ENCODE assay signal across 21 cellular contexts in genomic region chr13:27593267-27593666, GRCh38. TPM values are rescaled to one million over a fixed set of nuclear protein-coding genes. Genes with fewer than 3 reads are reported as not detected.
A peak's percentile ranks its signal among the peaks of the same experiment; 100 is the strongest.
DNase-seq lines count a peak whose midpoint lies in the region; ATAC-seq and TF ChIP-seq lines count a peak whose summit lies in the region.
"Had no signal": no experiment of that assay in that cellular context is flagged by ENCODE, and none has a peak within 500 bp of the region (broad histone marks: within the 10 kb centered on the region; RNA-seq: fewer than 3 reads in every experiment).

No MANE protein-coding gene starts in this region.

- H3K27me3 ChIP-seq in mesenchymal stem cell (ENCODE audit: control insufficient read depth in 1 of 2, insufficient read depth in 1 of 2, low read length in 2 of 2), result no peaks in the 10 kb centered on the region
- H3K27me3 ChIP-seq in Peyer's patch, result no peaks in the 10 kb centered on the region
- H3K27me3 ChIP-seq: BE2C, brain microvascular endothelial cell, esophagus squamous epithelium had no signal

- H3K18ac ChIP-seq in mesenchymal stem cell (ENCODE audit: low read depth in 1 of 2, low read length in 2 of 2), result no peak overlapping the region

- no peaks in the 10 kb centered on the region for H3K9me3 ChIP-seq in mesenchymal stem cell (ENCODE audit: control insufficient read depth, low read length)
- H3K9me3 ChIP-seq in Peyer's patch, result no peaks in the 10 kb centered on the region
- H3K9me3 ChIP-seq: BE2C, esophagus squamous epithelium had no signal

- ATAC-seq in GM18505 (IDR thresholded peaks at IDR 0.05; ENCODE audit: unreplicated experiment) (peak; percentile 53), GM18909 (IDR thresholded peaks at IDR 0.05; ENCODE audit: poor library complexity, unreplicated experiment) (peak; percentile 56), HG02798 (IDR thresholded peaks at IDR 0.05; ENCODE audit: poor library complexity, unreplicated experiment) (peak; percentile 59), GM21723 (IDR thresholded peaks at IDR 0.05; ENCODE audit: unreplicated experiment) (no peak), HG03521 (IDR thresholded peaks at IDR 0.05; ENCODE audit: unreplicated experiment) (no peak)

- no peak overlapping the region for H3K23ac ChIP-seq in mesenchymal stem cell (ENCODE audit: low read length in 2 of 2)

- no peak for DNase-seq in mesenchymal stem cell
- no peak for DNase-seq in Peyer's patch
- DNase-seq: activated B cell treated with CpG ODN at 0.5 μM for 24 hours; activated CD4-positive, alpha-beta memory T cell treated with anti-CD3 and anti-CD28 coated beads, Interleukin-2, amount 10 ng/mL, durations not matched to agents 7 days and 5 days; activated T-cell treated with anti-CD3 and anti-CD28 coated beads, Interleukin-2, amount 50 U/mL, for 4 hours; BE2C; brain microvascular endothelial cell; DMS79; esophagus squamous epithelium; GM23248; kidney; NCI-H1417 treated with DMSO at 0.1 percent for 48 hours; NCI-H524; RPMI8226; stimulated activated CD4-positive, alpha-beta T cell treated with anti-CD3 and anti-CD28 coated beads, Interleukin-2, amount 100 ng/mL, for 24 hours had no signal

- H3K4me2 ChIP-seq in mesenchymal stem cell (ENCODE audit: low read length, poor library complexity, severe bottlenecking), result no peak overlapping the region

- H2BK120ac ChIP-seq in mesenchymal stem cell (ENCODE audit: low read depth, low read length), result peak overlapping the region; percentile 8

- WGBS in mesenchymal stem cell, result 99% methylated on average over 2 of the region's 3 CpGs

- H3K4me1 ChIP-seq in mesenchymal stem cell (ENCODE audit: control insufficient read depth, insufficient read depth, low read depth, low read length) (peaks cover 2% of the 10 kb centered on the region), Peyer's patch (peaks cover 0 to 17% (median 0%) of the 10 kb centered on the region in 4 donors)

- no peak overlapping the region for H3K27ac ChIP-seq in mesenchymal stem cell (ENCODE audit: low read length, poor library complexity, severe bottlenecking)
- H3K27ac ChIP-seq in Peyer's patch, result no peak overlapping the region
- H3K27ac ChIP-seq: brain microvascular endothelial cell, esophagus squamous epithelium, GM23248, skin epidermis had no signal

- no peak overlapping the region for H3K4me3 ChIP-seq in mesenchymal stem cell (ENCODE audit: insufficient read depth in 1 of 2, low read depth in 1 of 2, low read length in 2 of 2)
- no peak overlapping the region for H3K4me3 ChIP-seq in Peyer's patch
- H3K4me3 ChIP-seq: esophagus squamous epithelium, GM23248, skin epidermis had no signal

- H3K14ac ChIP-seq in mesenchymal stem cell (ENCODE audit: low read length in 2 of 2), result no peak overlapping the region

- no peak overlapping the region for H2BK15ac ChIP-seq in mesenchymal stem cell (ENCODE audit: low read depth, poor library complexity, severe bottlenecking)

- no peak overlapping the region for H2BK12ac ChIP-seq in mesenchymal stem cell (ENCODE audit: low read length in 2 of 2)

- H2AFZ ChIP-seq in mesenchymal stem cell (ENCODE audit: low read depth, low read length), result no peak overlapping the region
- H2AFZ ChIP-seq: GM23248 had no signal

- H3K4ac ChIP-seq in mesenchymal stem cell (ENCODE audit: low read depth in 1 of 2, low read length in 2 of 2), result no peak overlapping the region

- no peak overlapping the region for H2AK5ac ChIP-seq in mesenchymal stem cell (ENCODE audit: low read length, severe bottlenecking)

- H3K9ac ChIP-seq in mesenchymal stem cell (ENCODE audit: low read length), result no peak overlapping the region
- H3K9ac ChIP-seq: GM23248 had no signal

- H3K36me3 ChIP-seq in mesenchymal stem cell (ENCODE audit: control insufficient read depth in 1 of 2, insufficient read depth in 2 of 2, low read depth in 1 of 2, low read length in 2 of 2) (no peaks in the 10 kb centered on the region), Peyer's patch (no peaks in the 10 kb centered on the region)
- H3K36me3 ChIP-seq: BE2C, brain microvascular endothelial cell, esophagus squamous epithelium had no signal

- no peak overlapping the region for H4K8ac ChIP-seq in mesenchymal stem cell (ENCODE audit: low read length)

- TF ChIP-seq POLR2A in GM18505 (IDR thresholded peaks at IDR 0.05; ENCODE audit: borderline replicate concordance, extremely low read depth, insufficient read depth, insufficient read length) (no peak), Peyer's patch (IDR thresholded peaks at IDR 0.05) (no peak)

- H4K91ac ChIP-seq in mesenchymal stem cell (ENCODE audit: low read length), result no peak overlapping the region

- H2BK5ac ChIP-seq in mesenchymal stem cell (ENCODE audit: low read depth, low read length, poor library complexity, severe bottlenecking), result no peak overlapping the region

- TF ChIP-seq CTCF in Peyer's patch (IDR thresholded peaks at IDR 0.05), result no peak

- peaks cover 25% of the 10 kb centered on the region for H3K79me1 ChIP-seq in mesenchymal stem cell (replicated peaks; ENCODE audit: low read length, poor library complexity, severe bottlenecking)

RNA-seq across cellular contexts. Expression of gene LNX2, which starts 27.1 kb away (rescaled TPM):
- 5.6 TPM for polyA plus RNA-seq in mesenchymal stem cell (2013, experiment 1 of 2)
- polyA plus RNA-seq in mesenchymal stem cell (2013, experiment 2 of 2), result 5.7 TPM
- 10 to 100 TPM; 12.4 to 39.6 (median 25.6) TPM for total RNA-seq in Peyer's patch

RNA-seq across cellular contexts. Expression of gene POLR1D, which starts 28.4 kb away (rescaled TPM):
- polyA plus RNA-seq in mesenchymal stem cell (2013, experiment 1 of 2), result 215 TPM
- polyA plus RNA-seq in mesenchymal stem cell (2013, experiment 2 of 2), result 218 TPM
- 100 to 1,000 TPM in 1 of 4 donors, 10 to 100 TPM in 3; 83.3 to 104 (median 90.5) TPM for total RNA-seq in Peyer's patch

Comparison
In these comparisons a context has a peak if more than half of its experiments do, and no peak if none do; other contexts are left out.
1. ATAC-seq: peak in GM18505 (single experiment), GM18909 (single experiment) and HG02798 (single experiment); none in GM21723 (single experiment) and HG03521 (single experiment).